In genomic region chr6:101614774-101615173, GRCh38 we compare ENCODE assay signal across 12 cellular contexts.
DNase-seq lines count a peak whose midpoint lies in the region; ATAC-seq, FAIRE-seq and TF ChIP-seq lines count a peak whose summit lies in the region.
"Had no signal": no experiment of that assay in that cellular context is flagged by ENCODE, and none has a peak within 500 bp of the region (broad histone marks: within the 10 kb centered on the region; RNA-seq: fewer than 3 reads in every experiment).

No MANE protein-coding gene starts in this region.

- TF ChIP-seq RAD21 in A549 (conservative IDR thresholded peaks at IDR 0.05 in 1 of 2, IDR thresholded peaks at IDR 0.05 in 1 of 2), result no peak

- no peak for FAIRE-seq in A549 (lab: Jason Lieb, UNC)

- H3K4me3 ChIP-seq in A549 (no peak overlapping the region), Karpas-422 (ENCODE audit: low read length) (no peak overlapping the region)
- H3K4me3 ChIP-seq: vagina had no signal

- no peak overlapping the region for H3K4me2 ChIP-seq in A549
- no peak overlapping the region for H3K4me2 ChIP-seq in Karpas-422 (ENCODE audit: low read depth, low read length, poor library complexity, severe bottlenecking)

- no peaks in the 10 kb centered on the region for H3K27me3 ChIP-seq in foreskin keratinocyte
- no peaks in the 10 kb centered on the region for H3K27me3 ChIP-seq in Karpas-422 (ENCODE audit: low read length)
- H3K27me3 ChIP-seq: vagina had no signal

- no peaks in the 10 kb centered on the region for H4K20me1 ChIP-seq in Karpas-422 (ENCODE audit: insufficient read depth, low read depth, low read length)

- DNase-seq in A549 (ENCODE audit: low read depth in 1 of 2, low spot score in 1 of 2) (peak in 1 of 2 experiments; percentile 4), RWPE1 (ENCODE audit: low spot score) (peak; percentile 26), foreskin keratinocyte (peak; percentile 70 to 91), Karpas-422 (no peak), hippocampal formation (lab: John Stamatoyannopoulos, UW) (no peak)
- DNase-seq: activated T-cell treated with anti-CD3 and anti-CD28 coated beads, Interleukin-2, amount 50 U/mL, for 4 hours; C1 segment of cervical spinal cord; posterior cingulate gyrus had no signal

- H3K9me3 ChIP-seq in A549 (no peaks in the 10 kb centered on the region), Karpas-422 (ENCODE audit: low read length) (no peaks in the 10 kb centered on the region; the same call in 1 of the 2 replicates)
- H3K9me3 ChIP-seq: vagina had no signal

- H2AFZ ChIP-seq in Karpas-422 (ENCODE audit: low read length), result no peak overlapping the region

- H3K36me3 ChIP-seq in Karpas-422 (ENCODE audit: insufficient read depth, low read length), result no peaks in the 10 kb centered on the region
- H3K36me3 ChIP-seq: vagina had no signal

- no peak overlapping the region for H3K9ac ChIP-seq in Karpas-422 (ENCODE audit: low read length)

- no peak for TF ChIP-seq EP300 in A549 (IDR thresholded peaks at IDR 0.05)

- ATAC-seq in A549 (no peak; a peak in 1 of 6 replicates), GM18870 (IDR thresholded peaks at IDR 0.05; ENCODE audit: unreplicated experiment) (peak; percentile 49), foreskin keratinocyte (peak; percentile 99), HG02840 (IDR thresholded peaks at IDR 0.05; ENCODE audit: low FRiP score, unreplicated experiment) (no peak), GM19351 (IDR thresholded peaks at IDR 0.05; ENCODE audit: unreplicated experiment) (no peak)
- ATAC-seq: activated T-cell treated with anti-CD3 and anti-CD28 coated beads, Interleukin-2, amount 50 U/mL, for 4 hours had no signal

- no peaks in the 10 kb centered on the region for H3K4me1 ChIP-seq in A549
- peaks cover 3% of the 10 kb centered on the region for H3K4me1 ChIP-seq in foreskin keratinocyte
- no peaks in the 10 kb centered on the region for H3K4me1 ChIP-seq in Karpas-422 (ENCODE audit: low read length)
- H3K4me1 ChIP-seq: vagina had no signal

- H3K27ac ChIP-seq in A549 (no peak overlapping the region; a peak in 1 of 6 replicates), RWPE1 (no peak overlapping the region), foreskin keratinocyte (peak overlapping the region; percentile 51), Karpas-422 (ENCODE audit: low read length) (no peak overlapping the region)
- H3K27ac ChIP-seq: vagina had no signal

- TF ChIP-seq CTCF in A549 (IDR thresholded peaks at IDR 0.05) (no peak), RWPE1 (conservative IDR thresholded peaks at IDR 0.05; ENCODE audit: low read depth) (no peak), foreskin keratinocyte (conservative IDR thresholded peaks at IDR 0.05) (no peak)

- WGBS in A549 (ENCODE audit: missing lambda C conversion rate), result 4% methylated on average over 1 of the region's 1 CpG

- POLR2A ChIA-PET in A549 (lab: Yijun Ruan, JAX), result no interaction called here
- POLR2A ChIA-PET in RWPE1 (lab: Yijun Ruan, JAX; ENCODE audit: low non-redundant PET), result no interaction called here

- no peaks in the 10 kb centered on the region for H3K9me2 ChIP-seq in Karpas-422 (replicated peaks; ENCODE audit: insufficient read depth, low read length)

- CTCF ChIA-PET in A549 (lab: Yijun Ruan, JAX), result no interaction called here
- CTCF ChIA-PET in RWPE1 (lab: Yijun Ruan, JAX), result no interaction called here

- TF ChIP-seq POLR2A in A549 (IDR thresholded peaks at IDR 0.05; ENCODE audit: low read length), result no peak

- H3K79me2 ChIP-seq in Karpas-422 (ENCODE audit: low read length), result no peaks in the 10 kb centered on the region

TF ChIP-seq in A549, 52 proteins besides CTCF, POLR2A, EP300 and RAD21:
- TF ChIP-seq HEYL (CRISPR knock-in tag; IDR thresholded peaks at IDR 0.05) (no peak), FOSL2 (IDR thresholded peaks at IDR 0.05) (no peak), FOSL2 (CRISPR knock-in tag; IDR thresholded peaks at IDR 0.05) (0 out of 2 replicates have a peak, but pooled peaks have one; percentile 4)

Comparison
In these comparisons a context has a peak if more than half of its experiments do, and no peak if none do; other contexts are left out.
1. ATAC-seq: peak in GM18870 (single experiment) and foreskin keratinocyte (single experiment); none in A549 (0 of 2), HG02840 (single experiment) and GM19351 (single experiment).
2. DNase-seq: peak in RWPE1 (single experiment) and foreskin keratinocyte (2 of 2); none in Karpas-422 (single experiment) and hippocampal formation (0 of 2).